ENCODE assay signal across 12 cellular contexts in the genomic region with DNA sequence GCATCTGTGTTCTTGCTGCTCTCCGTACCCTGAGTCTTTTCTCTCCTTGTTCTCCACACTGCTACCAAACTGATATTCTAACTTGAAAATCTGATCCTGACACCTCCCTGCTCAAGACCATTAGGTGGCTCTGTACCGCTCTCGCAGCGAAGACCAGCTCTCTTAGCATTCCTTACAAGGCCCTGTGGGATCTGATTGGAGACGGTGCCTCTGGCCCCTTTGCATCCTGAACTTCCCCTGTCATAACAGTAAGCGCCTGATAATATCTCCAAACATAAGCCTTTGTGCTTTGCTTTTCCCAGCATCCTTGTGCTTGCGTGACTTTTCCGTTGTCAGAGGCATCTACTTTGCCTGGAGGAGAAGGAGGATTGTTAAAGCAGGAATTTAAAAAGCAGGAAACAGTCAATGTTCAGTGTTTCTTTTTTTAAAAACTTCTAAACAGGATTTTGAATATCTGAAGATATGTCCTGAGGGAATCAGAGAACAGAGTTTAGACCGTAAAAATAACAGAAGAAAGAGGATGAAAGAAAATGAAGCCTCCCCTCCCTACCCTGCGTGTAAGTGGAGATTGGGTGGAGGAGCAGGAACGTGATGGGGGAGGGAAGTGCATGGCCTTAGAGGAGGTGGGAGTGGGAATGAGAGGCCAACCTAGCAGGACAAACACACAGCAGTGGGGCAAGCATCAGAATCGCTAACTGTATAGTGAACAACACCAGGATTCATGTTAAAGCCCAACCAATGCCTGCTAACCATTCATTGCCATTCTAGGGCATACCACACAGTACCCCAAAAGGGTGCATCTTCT.
A peak's percentile ranks its signal among the peaks of the same experiment; 100 is the strongest.
DNase-seq lines count a peak whose midpoint lies in the region; ATAC-seq and TF ChIP-seq lines count a peak whose summit lies in the region.
"Had no signal": no experiment of that assay in that cellular context is flagged by ENCODE, and none has a peak within 500 bp of the region (broad histone marks: within the 10 kb centered on the region; RNA-seq: fewer than 3 reads in every experiment).

No MANE protein-coding gene starts in this region.

- H3K36me3 Mint-ChIP-seq in Calu3 (ENCODE audit: insufficient read depth, unreplicated experiment), result no peaks in the 10 kb centered on the region
- H3K36me3 Mint-ChIP-seq: activated naive CD8-positive, alpha-beta T cell treated with anti-CD3 and anti-CD28 coated beads, Interleukin-2, amount 10 ng/mL, durations not matched to agents 7 days and 5 days had no signal

- H3K9ac ChIP-seq in SK-N-MC (ENCODE audit: insufficient read length) (no peak overlapping the region), neural cell (ENCODE audit: low read length) (peak overlapping the region; percentile 10)

- TF ChIP-seq EP300 in neural cell (conservative IDR thresholded peaks at IDR 0.05; ENCODE audit: poor library complexity, severe bottlenecking), result no peak

- no peaks in the 10 kb centered on the region for H3K9me2 ChIP-seq in neural cell (ENCODE audit: insufficient read depth, low read length)

- H3K27ac Mint-ChIP-seq in Calu3 (ENCODE audit: unreplicated experiment), result no peak overlapping the region
- H3K27ac Mint-ChIP-seq: activated naive CD8-positive, alpha-beta T cell treated with anti-CD3 and anti-CD28 coated beads, Interleukin-2, amount 10 ng/mL, durations not matched to agents 7 days and 5 days; T-helper 17 cell had no signal

- TF ChIP-seq POLR2A in Peyer's patch (IDR thresholded peaks at IDR 0.05), result no peak

- no peaks in the 10 kb centered on the region for H4K20me1 ChIP-seq in neural cell (ENCODE audit: insufficient read depth)

- H3F3A ChIP-seq in neural cell (ENCODE audit: insufficient read depth, low read length, poor library complexity, severe bottlenecking), result no peaks in the 10 kb centered on the region

- no peaks in the 10 kb centered on the region for H3K27me3 Mint-ChIP-seq in Calu3 (ENCODE audit: unreplicated experiment)

- CTCF ChIA-PET in Calu3 (lab: Charles Lee), result no interaction called here

- peaks cover 2% of the 10 kb centered on the region for H3K9me3 Mint-ChIP-seq in Calu3 (ENCODE audit: low read depth, unreplicated experiment)

- H3K36me3 ChIP-seq in SK-N-MC (ENCODE audit: insufficient read depth, low read length) (no peaks in the 10 kb centered on the region), neural cell (ENCODE audit: insufficient read depth, low read length) (no peaks in the 10 kb centered on the region), Peyer's patch (no peaks in the 10 kb centered on the region), ascending aorta (no peaks in the 10 kb centered on the region)

- TF ChIP-seq CTCF in AG10803 (conservative IDR thresholded peaks at IDR 0.05; ENCODE audit: low read length) (peak; percentile 17; the same call in 1 of the 2 replicates), foreskin fibroblast (IDR thresholded peaks at IDR 0.05; ENCODE audit: low read depth, low read length) (peak; percentile 37), neural cell (IDR thresholded peaks at IDR 0.05; ENCODE audit: poor library complexity, severe bottlenecking) (peak; percentile 33), Calu3 (IDR thresholded peaks at IDR 0.05; ENCODE audit: unreplicated experiment) (no peak), Peyer's patch (IDR thresholded peaks at IDR 0.05) (no peak), ascending aorta (IDR thresholded peaks at IDR 0.05) (peak in 1 of 3 experiments; percentile 22)

- DNase-seq in AG10803 (ENCODE audit: low read depth) (peak; percentile 27), SK-N-MC (ENCODE audit: low read depth, low spot score) (peak; percentile 81), foreskin fibroblast (peak; percentile 52 to 82), Calu3 (no peak), Peyer's patch (no peak), ascending aorta (ENCODE audit: low spot score in 2 of 2) (no peak)
- DNase-seq: activated naive CD8-positive, alpha-beta T cell treated with anti-CD3 and anti-CD28 coated beads, Interleukin-2, amount 10 ng/mL, durations not matched to agents 7 days and 5 days; NCI-H1436 treated with DMSO at 0.1 percent for 48 hours; T-helper 17 cell had no signal

- H3K4me1 Mint-ChIP-seq in Calu3 (ENCODE audit: low read depth, unreplicated experiment), result no peaks in the 10 kb centered on the region

- intact Hi-C loops in Calu3 (cut with micrococcal nuclease; ENCODE audit: unreplicated experiment), result no loop called here
- intact Hi-C loops in ascending aorta (cut with DNase I), result loop anchor here (10.0 kb wide), 1 partner anchor 72 kb away; no protein-coding TSS in a partner anchor

- no peak overlapping the region for H3K4me3 Mint-ChIP-seq in Calu3 (ENCODE audit: low read depth, unreplicated experiment)
- H3K4me3 Mint-ChIP-seq: activated naive CD8-positive, alpha-beta T cell treated with anti-CD3 and anti-CD28 coated beads, Interleukin-2, amount 10 ng/mL, durations not matched to agents 7 days and 5 days; T-helper 17 cell had no signal

- H3K79me2 ChIP-seq in neural cell (replicated peaks; ENCODE audit: insufficient read depth, low read length), result no peaks in the 10 kb centered on the region

- ATAC-seq in GM19023 (IDR thresholded peaks at IDR 0.05; ENCODE audit: unreplicated experiment), result no peak
- ATAC-seq: left lobe of liver, T-helper 17 cell had no signal

- H3K4me1 ChIP-seq in Peyer's patch (no peaks in the 10 kb centered on the region), ascending aorta (peaks cover 0 to 3% of the 10 kb centered on the region in 2 donors)

- TF ChIP-seq RAD21 in neural cell (conservative IDR thresholded peaks at IDR 0.05), result peak; percentile 20

- BruUV-seq in Calu3 (replicated peaks; lab: Mats Ljungman, UMichigan), result no TSS peak

- H3K9me3 ChIP-seq in SK-N-MC (ENCODE audit: low read depth, low read length) (peaks cover 3% of the 10 kb centered on the region; the same call in 1 of the 2 replicates), neural cell (ENCODE audit: low read length) (no peaks in the 10 kb centered on the region), Peyer's patch (no peaks in the 10 kb centered on the region), ascending aorta (peaks cover 0 to 4% of the 10 kb centered on the region in 2 donors)

- H3K27ac ChIP-seq in SK-N-MC (peak overlapping the region; percentile 82), neural cell (ENCODE audit: low read length) (peak overlapping the region; percentile 21), Peyer's patch (peak overlapping the region in 1 of 4 donors; percentile 64), ascending aorta (no peak overlapping the region)

- H3K27me3 ChIP-seq in neural cell (ENCODE audit: insufficient read depth, low read depth, low read length) (no peaks in the 10 kb centered on the region), Peyer's patch (no peaks in the 10 kb centered on the region), ascending aorta (no peaks in the 10 kb centered on the region)

- H3K4me2 ChIP-seq in neural cell (ENCODE audit: low read length), result no peak overlapping the region

- no peak overlapping the region for H3K4me3 ChIP-seq in AG10803 (ENCODE audit: low read length)
- H3K4me3 ChIP-seq in SK-N-MC, result peak overlapping the region; percentile 43
- H3K4me3 ChIP-seq in foreskin fibroblast (ENCODE audit: low read depth in 1 of 2, low read length in 2 of 2), result no peak overlapping the region
- no peak overlapping the region for H3K4me3 ChIP-seq in neural cell (ENCODE audit: low read length)
- no peak overlapping the region for H3K4me3 ChIP-seq in Peyer's patch
- H3K4me3 ChIP-seq in ascending aorta, result no peak overlapping the region

- H2AFZ ChIP-seq in neural cell (ENCODE audit: low read depth, low read length), result no peak overlapping the region

TF ChIP-seq in neural cell, 6 proteins besides CTCF, POLR2A, EP300 and RAD21:
- TF ChIP-seq TAF1 (IDR thresholded peaks at IDR 0.05; ENCODE audit: low read depth) (no peak), SMC3 (conservative IDR thresholded peaks at IDR 0.05; ENCODE audit: poor library complexity) (no peak), REST (IDR thresholded peaks at IDR 0.05; ENCODE audit: borderline replicate concordance) (peak; percentile 96), POLR2AphosphoS5 (IDR thresholded peaks at IDR 0.05) (peak; percentile 49)

Comparison
In these comparisons a context has a peak if more than half of its experiments do, and no peak if none do; other contexts are left out.
1. DNase-seq: peak in AG10803 (single experiment), SK-N-MC (single experiment) and foreskin fibroblast (2 of 2); none in Calu3 (single experiment), Peyer's patch (0 of 3) and ascending aorta (0 of 2).
2. CTCF ChIP-seq: peak in AG10803 (single experiment), foreskin fibroblast (single experiment) and neural cell (single experiment); none in Calu3 (single experiment) and Peyer's patch (0 of 6).
3. H3K27ac ChIP-seq: peak in SK-N-MC (single experiment) and neural cell (single experiment); none in ascending aorta (0 of 2).